Comparison of ENCODE assay signal across 1 cellular context in the genomic region with DNA sequence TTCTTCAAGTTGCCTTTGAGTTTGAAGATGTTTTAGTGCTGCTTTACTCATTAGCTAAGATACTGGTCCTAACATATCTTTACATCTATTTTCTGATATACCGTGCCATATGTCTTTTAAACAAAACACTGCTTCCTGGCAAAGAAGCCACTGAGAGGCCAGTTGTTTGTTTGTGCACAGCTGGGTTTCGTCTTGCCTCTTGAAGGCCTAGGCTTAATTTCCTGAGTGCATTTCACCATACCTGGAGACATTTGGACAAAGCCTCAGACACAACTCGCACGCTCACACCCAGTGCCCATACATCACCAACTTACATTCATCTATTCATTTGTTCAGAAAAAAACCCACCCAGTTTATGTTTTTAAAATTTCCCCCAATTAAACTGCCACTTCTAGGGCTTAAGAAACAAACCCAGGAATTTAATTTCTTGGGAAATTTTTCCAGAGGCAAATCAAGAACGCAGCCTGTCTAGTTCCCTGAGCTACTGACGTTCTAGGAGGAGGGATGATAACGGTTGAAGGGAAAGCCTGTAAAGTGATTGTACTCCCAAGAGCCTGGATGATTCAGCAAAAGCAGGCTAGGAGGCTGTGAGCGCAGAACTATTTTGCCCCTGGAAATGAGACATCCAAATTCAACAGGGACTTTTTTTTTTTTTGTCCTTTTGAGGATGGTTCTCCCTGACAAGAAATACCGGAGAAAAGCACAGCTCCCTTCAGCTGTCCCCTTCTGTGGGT.
TF ChIP-seq lines count a peak whose summit lies in the region.

No MANE protein-coding gene starts in this region.

TF ChIP-seq in GM23338, 12 proteins besides CTCF, POLR2A, EP300 and RAD21 (continued from another document):
- TF ChIP-seq, protein P1, sequence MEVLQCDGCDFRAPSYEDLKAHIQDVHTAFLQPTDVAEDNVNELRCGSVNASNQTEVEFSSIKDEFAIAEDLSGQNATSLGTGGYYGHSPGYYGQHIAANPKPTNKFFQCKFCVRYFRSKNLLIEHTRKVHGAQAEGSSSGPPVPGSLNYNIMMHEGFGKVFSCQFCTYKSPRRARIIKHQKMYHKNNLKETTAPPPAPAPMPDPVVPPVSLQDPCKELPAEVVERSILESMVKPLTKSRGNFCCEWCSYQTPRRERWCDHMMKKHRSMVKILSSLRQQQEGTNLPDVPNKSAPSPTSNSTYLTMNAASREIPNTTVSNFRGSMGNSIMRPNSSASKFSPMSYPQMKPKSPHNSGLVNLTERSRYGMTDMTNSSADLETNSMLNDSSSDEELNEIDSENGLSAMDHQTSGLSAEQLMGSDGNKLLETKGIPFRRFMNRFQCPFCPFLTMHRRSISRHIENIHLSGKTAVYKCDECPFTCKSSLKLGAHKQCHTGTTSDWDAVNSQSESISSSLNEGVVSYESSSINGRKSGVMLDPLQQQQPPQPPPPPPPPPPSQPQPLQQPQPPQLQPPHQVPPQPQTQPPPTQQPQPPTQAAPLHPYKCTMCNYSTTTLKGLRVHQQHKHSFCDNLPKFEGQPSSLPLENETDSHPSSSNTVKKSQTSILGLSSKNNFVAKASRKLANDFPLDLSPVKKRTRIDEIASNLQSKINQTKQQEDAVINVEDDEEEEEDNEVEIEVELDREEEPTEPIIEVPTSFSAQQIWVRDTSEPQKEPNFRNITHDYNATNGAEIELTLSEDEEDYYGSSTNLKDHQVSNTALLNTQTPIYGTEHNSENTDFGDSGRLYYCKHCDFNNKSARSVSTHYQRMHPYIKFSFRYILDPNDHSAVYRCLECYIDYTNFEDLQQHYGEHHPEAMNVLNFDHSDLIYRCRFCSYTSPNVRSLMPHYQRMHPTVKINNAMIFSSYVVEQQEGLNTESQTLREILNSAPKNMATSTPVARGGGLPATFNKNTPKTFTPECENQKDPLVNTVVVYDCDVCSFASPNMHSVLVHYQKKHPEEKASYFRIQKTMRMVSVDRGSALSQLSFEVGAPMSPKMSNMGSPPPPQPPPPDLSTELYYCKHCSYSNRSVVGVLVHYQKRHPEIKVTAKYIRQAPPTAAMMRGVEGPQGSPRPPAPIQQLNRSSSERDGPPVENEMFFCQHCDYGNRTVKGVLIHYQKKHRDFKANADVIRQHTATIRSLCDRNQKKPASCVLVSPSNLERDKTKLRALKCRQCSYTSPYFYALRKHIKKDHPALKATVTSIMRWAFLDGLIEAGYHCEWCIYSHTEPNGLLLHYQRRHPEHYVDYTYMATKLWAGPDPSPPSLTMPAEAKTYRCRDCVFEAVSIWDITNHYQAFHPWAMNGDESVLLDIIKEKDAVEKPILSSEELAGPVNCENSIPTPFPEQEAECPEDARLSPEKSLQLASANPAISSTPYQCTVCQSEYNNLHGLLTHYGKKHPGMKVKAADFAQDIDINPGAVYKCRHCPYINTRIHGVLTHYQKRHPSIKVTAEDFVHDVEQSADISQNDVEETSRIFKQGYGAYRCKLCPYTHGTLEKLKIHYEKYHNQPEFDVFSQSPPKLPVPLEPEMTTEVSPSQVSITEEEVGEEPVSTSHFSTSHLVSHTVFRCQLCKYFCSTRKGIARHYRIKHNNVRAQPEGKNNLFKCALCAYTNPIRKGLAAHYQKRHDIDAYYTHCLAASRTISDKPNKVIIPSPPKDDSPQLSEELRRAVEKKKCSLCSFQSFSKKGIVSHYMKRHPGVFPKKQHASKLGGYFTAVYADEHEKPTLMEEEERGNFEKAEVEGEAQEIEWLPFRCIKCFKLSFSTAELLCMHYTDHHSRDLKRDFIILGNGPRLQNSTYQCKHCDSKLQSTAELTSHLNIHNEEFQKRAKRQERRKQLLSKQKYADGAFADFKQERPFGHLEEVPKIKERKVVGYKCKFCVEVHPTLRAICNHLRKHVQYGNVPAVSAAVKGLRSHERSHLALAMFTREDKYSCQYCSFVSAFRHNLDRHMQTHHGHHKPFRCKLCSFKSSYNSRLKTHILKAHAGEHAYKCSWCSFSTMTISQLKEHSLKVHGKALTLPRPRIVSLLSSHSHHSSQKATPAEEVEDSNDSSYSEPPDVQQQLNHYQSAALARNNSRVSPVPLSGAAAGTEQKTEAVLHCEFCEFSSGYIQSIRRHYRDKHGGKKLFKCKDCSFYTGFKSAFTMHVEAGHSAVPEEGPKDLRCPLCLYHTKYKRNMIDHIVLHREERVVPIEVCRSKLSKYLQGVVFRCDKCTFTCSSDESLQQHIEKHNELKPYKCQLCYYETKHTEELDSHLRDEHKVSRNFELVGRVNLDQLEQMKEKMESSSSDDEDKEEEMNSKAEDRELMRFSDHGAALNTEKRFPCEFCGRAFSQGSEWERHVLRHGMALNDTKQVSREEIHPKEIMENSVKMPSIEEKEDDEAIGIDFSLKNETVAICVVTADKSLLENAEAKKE (CRISPR knock-in tag; IDR thresholded peaks at IDR 0.05): no peak
- TF ChIP-seq STAT1 (IDR thresholded peaks at IDR 0.05; ENCODE audit: unreplicated experiment): no peak
- no peak for TF ChIP-seq POLR2AphosphoS5 (IDR thresholded peaks at IDR 0.05; ENCODE audit: low read depth)
- TF ChIP-seq CREB1 (CRISPR knock-in tag; IDR thresholded peaks at IDR 0.05; ENCODE audit: low read depth): no peak
- TF ChIP-seq ETS1 (IDR thresholded peaks at IDR 0.05): no peak
- no peak for TF ChIP-seq NANOG (IDR thresholded peaks at IDR 0.05; ENCODE audit: borderline replicate concordance)
- TF ChIP-seq, protein P2, sequence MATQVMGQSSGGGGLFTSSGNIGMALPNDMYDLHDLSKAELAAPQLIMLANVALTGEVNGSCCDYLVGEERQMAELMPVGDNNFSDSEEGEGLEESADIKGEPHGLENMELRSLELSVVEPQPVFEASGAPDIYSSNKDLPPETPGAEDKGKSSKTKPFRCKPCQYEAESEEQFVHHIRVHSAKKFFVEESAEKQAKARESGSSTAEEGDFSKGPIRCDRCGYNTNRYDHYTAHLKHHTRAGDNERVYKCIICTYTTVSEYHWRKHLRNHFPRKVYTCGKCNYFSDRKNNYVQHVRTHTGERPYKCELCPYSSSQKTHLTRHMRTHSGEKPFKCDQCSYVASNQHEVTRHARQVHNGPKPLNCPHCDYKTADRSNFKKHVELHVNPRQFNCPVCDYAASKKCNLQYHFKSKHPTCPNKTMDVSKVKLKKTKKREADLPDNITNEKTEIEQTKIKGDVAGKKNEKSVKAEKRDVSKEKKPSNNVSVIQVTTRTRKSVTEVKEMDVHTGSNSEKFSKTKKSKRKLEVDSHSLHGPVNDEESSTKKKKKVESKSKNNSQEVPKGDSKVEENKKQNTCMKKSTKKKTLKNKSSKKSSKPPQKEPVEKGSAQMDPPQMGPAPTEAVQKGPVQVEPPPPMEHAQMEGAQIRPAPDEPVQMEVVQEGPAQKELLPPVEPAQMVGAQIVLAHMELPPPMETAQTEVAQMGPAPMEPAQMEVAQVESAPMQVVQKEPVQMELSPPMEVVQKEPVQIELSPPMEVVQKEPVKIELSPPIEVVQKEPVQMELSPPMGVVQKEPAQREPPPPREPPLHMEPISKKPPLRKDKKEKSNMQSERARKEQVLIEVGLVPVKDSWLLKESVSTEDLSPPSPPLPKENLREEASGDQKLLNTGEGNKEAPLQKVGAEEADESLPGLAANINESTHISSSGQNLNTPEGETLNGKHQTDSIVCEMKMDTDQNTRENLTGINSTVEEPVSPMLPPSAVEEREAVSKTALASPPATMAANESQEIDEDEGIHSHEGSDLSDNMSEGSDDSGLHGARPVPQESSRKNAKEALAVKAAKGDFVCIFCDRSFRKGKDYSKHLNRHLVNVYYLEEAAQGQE (IDR thresholded peaks at IDR 0.05; ENCODE audit: unreplicated experiment): no peak
